In the genomic region with DNA sequence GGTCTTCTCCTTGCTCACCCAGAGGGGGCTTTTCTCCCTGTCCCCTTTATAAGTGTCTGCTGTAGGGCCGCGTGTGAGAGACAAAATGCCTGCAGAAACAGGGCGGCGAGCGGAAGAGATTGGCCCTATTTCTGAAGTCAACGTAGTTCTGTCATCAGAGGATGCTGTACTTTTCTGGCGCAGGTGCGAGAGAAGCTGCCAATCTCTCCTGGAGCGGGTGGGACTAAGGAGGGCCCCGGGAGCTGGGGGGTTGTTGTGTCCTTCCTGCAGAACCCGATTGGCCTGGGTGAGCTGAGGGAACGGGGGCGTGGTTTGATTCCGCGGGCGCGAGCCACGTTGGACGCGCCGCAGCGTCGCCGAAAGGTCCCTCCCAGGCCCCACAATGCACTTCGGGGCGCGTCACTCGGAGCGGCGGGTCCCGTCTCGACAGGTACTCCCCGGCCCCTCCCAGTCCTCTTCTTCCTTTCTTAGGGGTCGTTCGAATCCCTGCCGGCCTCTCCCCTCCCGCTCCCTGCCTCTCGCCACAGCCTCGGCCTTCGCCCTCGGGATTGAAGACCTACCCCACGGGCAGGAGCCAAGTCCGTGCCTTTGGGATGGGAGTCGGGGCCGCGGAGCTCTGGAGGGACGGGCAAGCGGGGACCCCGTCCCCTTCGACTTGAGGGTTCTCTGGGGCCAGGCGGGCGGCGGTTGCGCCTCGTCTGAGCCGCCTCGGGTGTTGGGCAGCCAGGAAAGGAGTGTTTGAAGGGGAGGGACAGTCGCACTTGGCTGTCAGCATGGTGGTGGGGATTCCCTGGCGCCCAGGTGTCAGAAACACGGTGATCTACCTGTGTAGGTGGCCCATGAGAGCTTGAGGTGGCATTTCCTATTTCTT, we compare ENCODE assay signal across 8 cellular contexts. TPM values are rescaled to one million over a fixed set of nuclear protein-coding genes. Genes with fewer than 3 reads are reported as not detected.
DNase-seq lines count a peak whose midpoint lies in the region; ATAC-seq and TF ChIP-seq lines count a peak whose summit lies in the region.

A gene with protein sequence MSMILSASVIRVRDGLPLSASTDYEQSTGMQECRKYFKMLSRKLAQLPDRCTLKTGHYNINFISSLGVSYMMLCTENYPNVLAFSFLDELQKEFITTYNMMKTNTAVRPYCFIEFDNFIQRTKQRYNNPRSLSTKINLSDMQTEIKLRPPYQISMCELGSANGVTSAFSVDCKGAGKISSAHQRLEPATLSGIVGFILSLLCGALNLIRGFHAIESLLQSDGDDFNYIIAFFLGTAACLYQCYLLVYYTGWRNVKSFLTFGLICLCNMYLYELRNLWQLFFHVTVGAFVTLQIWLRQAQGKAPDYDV (plus strand): TSS at position 387 of the 871 bp plus-strand sequence. CDS start 7,275 bp downstream, outside the sequence.

- intact Hi-C loops in activated T-helper 2 cell treated with anti-CD3 and anti-CD28 coated beads, Interferon-gamma antibody, Interleukin-2, Interleukin-4, amounts not matched to agents 10 μg/mL and 5 μg/mL and 100 μg/mL, durations not matched to agents 14 hours and 24 hours and 36 hours (cut with micrococcal nuclease), result loop anchor here (5.0 kb wide), 2 partner anchors 134 to 386 kb away; a partner anchor contains a TSS

- H3K4me1 Mint-ChIP-seq in activated T-helper 2 cell treated with anti-CD3 and anti-CD28 coated beads, Interferon-gamma antibody, Interleukin-2, Interleukin-4, amounts not matched to agents 10 μg/mL and 5 μg/mL and 100 μg/mL, durations not matched to agents 14 hours and 24 hours and 36 hours (ENCODE audit: low read depth), result peaks cover 21% of the 10 kb centered on the region
- peaks cover 6% of the 10 kb centered on the region for H3K4me1 Mint-ChIP-seq in nephron
- H3K4me1 Mint-ChIP-seq in stimulated activated naive CD8-positive, alpha-beta T cell treated with anti-CD3 and anti-CD28 coated beads, Interleukin-15, Interleukin-2, amounts not matched to agents 100 ng/mL and 50 ng/mL, for 24 hours (ENCODE audit: low read depth), result peaks cover 26% of the 10 kb centered on the region

- peaks cover 4% of the 10 kb centered on the region for H3K36me3 Mint-ChIP-seq in activated T-helper 2 cell treated with anti-CD3 and anti-CD28 coated beads, Interferon-gamma antibody, Interleukin-2, Interleukin-4, amounts not matched to agents 10 μg/mL and 5 μg/mL and 100 μg/mL, durations not matched to agents 14 hours and 24 hours and 36 hours (ENCODE audit: low read depth)
- no peaks in the 10 kb centered on the region for H3K36me3 Mint-ChIP-seq in nephron (ENCODE audit: low read depth)
- H3K36me3 Mint-ChIP-seq in stimulated activated naive CD8-positive, alpha-beta T cell treated with anti-CD3 and anti-CD28 coated beads, Interleukin-15, Interleukin-2, amounts not matched to agents 100 ng/mL and 50 ng/mL, for 24 hours (ENCODE audit: low read depth), result no peaks in the 10 kb centered on the region

- peaks cover 9% of the 10 kb centered on the region for H3K27me3 Mint-ChIP-seq in activated T-helper 2 cell treated with anti-CD3 and anti-CD28 coated beads, Interferon-gamma antibody, Interleukin-2, Interleukin-4, amounts not matched to agents 10 μg/mL and 5 μg/mL and 100 μg/mL, durations not matched to agents 14 hours and 24 hours and 36 hours (ENCODE audit: low read depth)
- H3K27me3 Mint-ChIP-seq in nephron (ENCODE audit: low read depth), result no peaks in the 10 kb centered on the region
- peaks cover 4% of the 10 kb centered on the region for H3K27me3 Mint-ChIP-seq in stimulated activated naive CD8-positive, alpha-beta T cell treated with anti-CD3 and anti-CD28 coated beads, Interleukin-15, Interleukin-2, amounts not matched to agents 100 ng/mL and 50 ng/mL, for 24 hours

- ATAC-seq in RWPE2 (ENCODE audit: low read depth), result peak; percentile 100

- peaks cover 7% of the 10 kb centered on the region; the same call in 1 of the 2 replicates for H3K36me3 ChIP-seq in RWPE2 (ENCODE audit: low read depth)

- no peaks in the 10 kb centered on the region for H3K27me3 ChIP-seq in RWPE2 (ENCODE audit: insufficient read depth, poor library complexity, severe bottlenecking)

- H3K9me3 ChIP-seq in RWPE2 (ENCODE audit: severe bottlenecking), result peaks cover 2% of the 10 kb centered on the region

- H3K9me3 Mint-ChIP-seq in activated T-helper 2 cell treated with anti-CD3 and anti-CD28 coated beads, Interferon-gamma antibody, Interleukin-2, Interleukin-4, amounts not matched to agents 10 μg/mL and 5 μg/mL and 100 μg/mL, durations not matched to agents 14 hours and 24 hours and 36 hours, result peaks cover 4% of the 10 kb centered on the region
- H3K9me3 Mint-ChIP-seq in nephron, result peaks cover 8% of the 10 kb centered on the region
- H3K9me3 Mint-ChIP-seq in stimulated activated naive CD8-positive, alpha-beta T cell treated with anti-CD3 and anti-CD28 coated beads, Interleukin-15, Interleukin-2, amounts not matched to agents 100 ng/mL and 50 ng/mL, for 24 hours, result no peaks in the 10 kb centered on the region

- peak within 1 kb of the TSS; percentile 85 for H3K4me3 Mint-ChIP-seq in activated T-helper 2 cell treated with anti-CD3 and anti-CD28 coated beads, Interferon-gamma antibody, Interleukin-2, Interleukin-4, amounts not matched to agents 10 μg/mL and 5 μg/mL and 100 μg/mL, durations not matched to agents 14 hours and 24 hours and 36 hours (ENCODE audit: low read depth)
- peak within 1 kb of the TSS; percentile 89 to 94 (median 90) for H3K4me3 Mint-ChIP-seq in nephron
- peak within 1 kb of the TSS; percentile 93 for H3K4me3 Mint-ChIP-seq in stimulated activated naive CD8-positive, alpha-beta T cell treated with anti-CD3 and anti-CD28 coated beads, Interleukin-15, Interleukin-2, amounts not matched to agents 100 ng/mL and 50 ng/mL, for 24 hours

- H3K27ac ChIP-seq in RWPE2 (ENCODE audit: poor library complexity, severe bottlenecking), result peak within 1 kb of the TSS; percentile 31

- DNase-seq in EH (ENCODE audit: low read depth) (peak; percentile 92), H4 (ENCODE audit: low spot score) (peak; percentile 94), LoVo (ENCODE audit: low spot score) (peak; percentile 95), RWPE2 (ENCODE audit: low spot score) (peak; percentile 96), fibroblast of pulmonary artery (ENCODE audit: low read depth) (peak; percentile 91)
- DNase-seq in activated T-helper 2 cell treated with anti-CD3 and anti-CD28 coated beads, Interferon-gamma antibody, Interleukin-2, Interleukin-4, amounts not matched to agents 10 μg/mL and 5 μg/mL and 100 μg/mL, durations not matched to agents 14 hours and 24 hours and 36 hours (ENCODE audit: low spot score), result peak; percentile 96

- H3K4me1 ChIP-seq in RWPE2 (ENCODE audit: insufficient read depth, poor library complexity, severe bottlenecking), result no peaks in the 10 kb centered on the region

- TF ChIP-seq CTCF in RWPE2 (IDR thresholded peaks at IDR 0.05; ENCODE audit: poor library complexity, severe bottlenecking) (no peak), fibroblast of pulmonary artery (IDR thresholded peaks at IDR 0.05; ENCODE audit: low read length, missing control alignments) (no peak), nephron (IDR thresholded peaks at IDR 0.05; ENCODE audit: unreplicated experiment in 3 of 3) (no peak)

- peak within 1 kb of the TSS; percentile 87 for H3K4me3 ChIP-seq in RWPE2 (ENCODE audit: severe bottlenecking)
- peak within 1 kb of the TSS; percentile 92 for H3K4me3 ChIP-seq in fibroblast of pulmonary artery (replicated peaks; ENCODE audit: low read depth, low read length)

- H3K27ac Mint-ChIP-seq in activated T-helper 2 cell treated with anti-CD3 and anti-CD28 coated beads, Interferon-gamma antibody, Interleukin-2, Interleukin-4, amounts not matched to agents 10 μg/mL and 5 μg/mL and 100 μg/mL, durations not matched to agents 14 hours and 24 hours and 36 hours, result peak within 1 kb of the TSS; percentile 93
- H3K27ac Mint-ChIP-seq in nephron, result peak within 1 kb of the TSS; percentile 78 to 89 (median 79)
- H3K27ac Mint-ChIP-seq in stimulated activated naive CD8-positive, alpha-beta T cell treated with anti-CD3 and anti-CD28 coated beads, Interleukin-15, Interleukin-2, amounts not matched to agents 100 ng/mL and 50 ng/mL, for 24 hours, result peak within 1 kb of the TSS; percentile 96

RNA-seq across cellular contexts. Expression of the gene that starts here (rescaled TPM):
- 58.4 and 66.6 TPM in 2 replicates for total RNA-seq in H4 (2014; rRNA removed; shearing (Covaris generic))
- 17.0 and 18.5 TPM in 2 replicates for total RNA-seq in activated T-helper 2 cell treated with anti-CD3 and anti-CD28 coated beads, Interferon-gamma antibody, Interleukin-2, Interleukin-4, amounts not matched to agents 10 μg/mL and 5 μg/mL and 100 μg/mL, durations not matched to agents 14 hours and 24 hours and 36 hours

Comparison
In these comparisons a context has a peak if more than half of its experiments do, and no peak if none do; other contexts are left out.
1. Peak in every context shown above with its lines: DNase-seq, ATAC-seq, H3K4me3 ChIP-seq and H3K27ac ChIP-seq.